9 cellular contexts compared by ENCODE assay signal in the genomic region with DNA sequence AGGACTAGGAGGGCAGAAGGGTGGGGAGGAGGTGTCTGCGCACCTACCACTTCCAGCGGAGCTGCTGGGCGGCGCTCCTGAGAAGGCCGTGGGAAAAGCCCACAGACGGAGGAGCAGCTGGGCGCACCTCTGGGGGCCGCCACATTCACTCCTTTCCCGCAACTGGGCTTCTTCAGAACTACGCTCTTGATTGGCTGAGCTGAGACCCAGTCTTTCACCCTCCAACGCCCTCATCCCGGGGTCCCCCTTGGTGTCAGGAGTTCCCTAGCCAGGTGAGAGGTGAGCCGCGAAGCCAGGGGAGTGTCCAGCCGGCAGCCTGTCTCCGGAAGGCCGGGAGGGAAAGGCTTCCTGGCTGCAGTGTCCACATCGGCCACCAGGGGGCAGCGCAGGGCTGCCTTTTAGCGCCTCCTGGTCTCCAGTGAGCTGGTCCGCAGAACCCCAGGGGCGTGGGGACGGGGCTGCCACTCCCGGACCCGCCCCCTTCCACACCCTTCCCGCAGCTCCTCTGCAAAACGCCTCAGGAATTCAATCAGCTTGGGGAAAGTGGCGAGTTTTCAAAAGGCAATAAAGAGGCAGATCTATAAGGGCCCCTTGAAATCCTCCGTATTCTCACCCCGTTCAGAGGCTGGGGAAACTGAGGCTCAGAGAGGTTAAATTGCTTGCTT.
DNase-seq lines count a peak whose midpoint lies in the region; ATAC-seq, FAIRE-seq and TF ChIP-seq lines count a peak whose summit lies in the region.
"Had no signal": no experiment of that assay in that cellular context is flagged by ENCODE, and none has a peak within 500 bp of the region (broad histone marks: within the 10 kb centered on the region; RNA-seq: fewer than 3 reads in every experiment).

No MANE protein-coding gene starts in this region.

- peak; percentile 63 to 80 (median 70) for DNase-seq in CD8-positive, alpha-beta memory T cell
- peak; percentile 90 for DNase-seq in H54 (ENCODE audit: insufficient read length, low spot score)
- DNase-seq in NCI-H146 treated with DMSO at 0.1 percent for 48 hours (lab: John Stamatoyannopoulos, UW; ENCODE audit: unreplicated experiment): peak; percentile 60
- DNase-seq in breast epithelium (ENCODE audit: low spot score in 2 of 2): peak; percentile 75 to 91
- DNase-seq in iPS-NIHi7 (ENCODE audit: extremely low spot score): peak; percentile 93
- peak; percentile 84 for DNase-seq in smooth muscle cell (lab: John Stamatoyannopoulos, UW; ENCODE audit: unreplicated experiment)

- H3K4me2 ChIP-seq in smooth muscle cell: peak overlapping the region; percentile 85

- H3K9me3 Mint-ChIP-seq in CD8-positive, alpha-beta memory T cell: peaks cover 0 to 5% (median 0%) of the 10 kb centered on the region in 5 donors

- peak overlapping the region; percentile 28 for H2AFZ ChIP-seq in smooth muscle cell (ENCODE audit: low read depth)

- no peak overlapping the region for H3K27ac ChIP-seq in CD8-positive, alpha-beta memory T cell (ENCODE audit: low read depth, low read length)
- H3K27ac ChIP-seq in breast epithelium: peak overlapping the region in 1 of 2 donors; percentile 51
- peak overlapping the region; percentile 92 for H3K27ac ChIP-seq in smooth muscle cell (ENCODE audit: low read depth)

- peak; percentile 82 for TF ChIP-seq CTCF in WI38 (IDR thresholded peaks at IDR 0.05; ENCODE audit: low read depth, low read length)
- TF ChIP-seq CTCF in breast epithelium (IDR thresholded peaks at IDR 0.05): peak; percentile 99 to 100 (median 99)
- peak; percentile 98 for TF ChIP-seq CTCF in smooth muscle cell (IDR thresholded peaks at IDR 0.05; ENCODE audit: borderline replicate concordance, insufficient read depth, poor library complexity, severe bottlenecking)

- ATAC-seq in GM19328 (IDR thresholded peaks at IDR 0.05; ENCODE audit: unreplicated experiment): no peak

- H3K9me3 ChIP-seq in CD8-positive, alpha-beta memory T cell (ENCODE audit: low read length): no peaks in the 10 kb centered on the region
- H3K9me3 ChIP-seq in breast epithelium (no peaks in the 10 kb centered on the region), smooth muscle cell (replicated peaks; ENCODE audit: low read depth) (no peaks in the 10 kb centered on the region)

- peaks cover 9 to 15% (median 12%) of the 10 kb centered on the region in 3 donors for H3K4me1 Mint-ChIP-seq in CD8-positive, alpha-beta memory T cell

- intact Hi-C loops in breast epithelium (cut with DNase I; ENCODE audit: low total_unique reads): loop anchor here (2.0 kb wide), 1 partner anchor 394 kb away; no protein-coding TSS in a partner anchor

- no peaks in the 10 kb centered on the region for H3K36me3 Mint-ChIP-seq in CD8-positive, alpha-beta memory T cell

- no peak for TF ChIP-seq POLR2A in H54 (IDR thresholded peaks at IDR 0.05; ENCODE audit: low read depth, low read length)
- no peak for TF ChIP-seq POLR2A in breast epithelium (IDR thresholded peaks at IDR 0.05)

- WGBS in smooth muscle cell (ENCODE audit: low lambda C conversion rate): 16% methylated on average over 27 of the region's 30 CpGs

- POLR2A ChIA-PET in CD8-positive, alpha-beta memory T cell (lab: Charles Lee): no interaction called here

- no peaks in the 10 kb centered on the region for H4K20me1 ChIP-seq in smooth muscle cell (ENCODE audit: low read depth)

- H3K27me3 Mint-ChIP-seq in CD8-positive, alpha-beta memory T cell: peaks cover 33 to 71% of the 10 kb centered on the region in 2 donors

- CTCF ChIA-PET in CD8-positive, alpha-beta memory T cell (lab: Charles Lee): interaction anchor here (0.7 to 4.0 kb wide), 22 partner anchors 9 to 763 kb away, joined by 3 to 92 read pairs (median 4); no protein-coding TSS in a partner anchor

- peaks cover 15% of the 10 kb centered on the region for H3K27me3 ChIP-seq in CD8-positive, alpha-beta memory T cell (ENCODE audit: insufficient read depth, low read length, poor library complexity, severe bottlenecking)
- H3K27me3 ChIP-seq in breast epithelium: peaks cover 3 to 29% of the 10 kb centered on the region in 2 donors
- peaks cover 6% of the 10 kb centered on the region for H3K27me3 ChIP-seq in smooth muscle cell (ENCODE audit: low read depth)

- no peaks in the 10 kb centered on the region for H3K36me3 ChIP-seq in CD8-positive, alpha-beta memory T cell (ENCODE audit: insufficient read depth, low read length)
- no peaks in the 10 kb centered on the region for H3K36me3 ChIP-seq in breast epithelium
- no peaks in the 10 kb centered on the region for H3K36me3 ChIP-seq in smooth muscle cell (ENCODE audit: low read depth)

- peak overlapping the region in 6 of 7 donors; percentile 57 to 82 (median 64) for H3K4me3 Mint-ChIP-seq in CD8-positive, alpha-beta memory T cell

- peaks cover 5% of the 10 kb centered on the region for H3F3A ChIP-seq in smooth muscle cell (ENCODE audit: low read depth)

- no peak for FAIRE-seq in H54 (lab: Jason Lieb, UNC)
- FAIRE-seq: TTC549 had no signal

- peaks cover 11% of the 10 kb centered on the region for H3K4me1 ChIP-seq in CD8-positive, alpha-beta memory T cell (ENCODE audit: insufficient read depth, low read length)
- H3K4me1 ChIP-seq in breast epithelium (peaks cover 0 to 11% of the 10 kb centered on the region in 2 donors), smooth muscle cell (ENCODE audit: low read depth) (peaks cover 5% of the 10 kb centered on the region)

- no peaks in the 10 kb centered on the region for H3K79me2 ChIP-seq in smooth muscle cell (ENCODE audit: low read depth)

- H3K27ac Mint-ChIP-seq in CD8-positive, alpha-beta memory T cell: no peak overlapping the region

- H3K9ac ChIP-seq in smooth muscle cell (ENCODE audit: low read depth): peak overlapping the region; percentile 28

- peak overlapping the region; percentile 7 for H3K4me3 ChIP-seq in CD8-positive, alpha-beta memory T cell (ENCODE audit: low read length)
- peak overlapping the region; percentile 52 for H3K4me3 ChIP-seq in WI38 (ENCODE audit: low read depth, low read length)
- H3K4me3 ChIP-seq in breast epithelium: peak overlapping the region in 2 of 3 donors; percentile 26 to 39
- peak overlapping the region; percentile 41 for H3K4me3 ChIP-seq in smooth muscle cell
